1 cellular context compared by ENCODE assay signal in the genomic region with DNA sequence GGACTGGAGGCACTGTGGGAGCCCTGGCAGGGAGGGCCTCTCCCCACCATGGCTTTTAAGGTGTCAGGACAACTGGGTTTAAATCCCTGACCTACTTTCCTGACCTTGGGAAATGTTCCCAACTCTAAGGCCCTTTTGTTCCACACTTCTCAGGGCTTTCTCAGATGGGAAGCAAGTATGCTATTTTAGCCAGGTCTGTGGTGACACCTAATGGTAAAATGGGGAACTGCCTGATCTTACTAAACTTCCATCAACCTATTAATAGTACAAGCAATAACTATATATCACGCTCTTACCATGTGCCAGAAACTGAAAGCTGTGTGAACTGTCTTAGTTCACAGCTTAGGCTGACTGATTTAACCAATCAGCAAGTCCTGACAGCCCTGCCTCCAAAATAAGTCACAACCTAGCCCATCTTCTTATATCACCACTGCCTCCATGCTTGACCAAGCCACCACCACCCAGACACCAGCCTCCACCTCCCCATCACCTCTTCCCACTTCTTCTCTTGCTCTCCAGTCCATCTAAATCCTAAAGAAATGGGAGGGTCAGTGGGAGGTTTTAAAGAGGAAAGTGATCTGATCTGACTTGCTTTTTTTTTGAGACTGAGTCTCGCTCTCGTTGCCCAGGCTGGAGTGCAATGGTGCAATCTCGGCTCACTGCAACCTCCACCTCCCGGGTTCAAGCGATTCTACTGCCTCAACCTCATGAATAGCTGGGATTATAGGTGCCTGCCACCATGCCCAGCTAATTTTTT.
TF ChIP-seq lines count a peak whose summit lies in the region.

No MANE protein-coding gene starts in this region.

TF ChIP-seq in WTC11, 78 proteins besides CTCF, POLR2A, EP300 and RAD21 (continued from another document):
- TF ChIP-seq, protein P1, sequence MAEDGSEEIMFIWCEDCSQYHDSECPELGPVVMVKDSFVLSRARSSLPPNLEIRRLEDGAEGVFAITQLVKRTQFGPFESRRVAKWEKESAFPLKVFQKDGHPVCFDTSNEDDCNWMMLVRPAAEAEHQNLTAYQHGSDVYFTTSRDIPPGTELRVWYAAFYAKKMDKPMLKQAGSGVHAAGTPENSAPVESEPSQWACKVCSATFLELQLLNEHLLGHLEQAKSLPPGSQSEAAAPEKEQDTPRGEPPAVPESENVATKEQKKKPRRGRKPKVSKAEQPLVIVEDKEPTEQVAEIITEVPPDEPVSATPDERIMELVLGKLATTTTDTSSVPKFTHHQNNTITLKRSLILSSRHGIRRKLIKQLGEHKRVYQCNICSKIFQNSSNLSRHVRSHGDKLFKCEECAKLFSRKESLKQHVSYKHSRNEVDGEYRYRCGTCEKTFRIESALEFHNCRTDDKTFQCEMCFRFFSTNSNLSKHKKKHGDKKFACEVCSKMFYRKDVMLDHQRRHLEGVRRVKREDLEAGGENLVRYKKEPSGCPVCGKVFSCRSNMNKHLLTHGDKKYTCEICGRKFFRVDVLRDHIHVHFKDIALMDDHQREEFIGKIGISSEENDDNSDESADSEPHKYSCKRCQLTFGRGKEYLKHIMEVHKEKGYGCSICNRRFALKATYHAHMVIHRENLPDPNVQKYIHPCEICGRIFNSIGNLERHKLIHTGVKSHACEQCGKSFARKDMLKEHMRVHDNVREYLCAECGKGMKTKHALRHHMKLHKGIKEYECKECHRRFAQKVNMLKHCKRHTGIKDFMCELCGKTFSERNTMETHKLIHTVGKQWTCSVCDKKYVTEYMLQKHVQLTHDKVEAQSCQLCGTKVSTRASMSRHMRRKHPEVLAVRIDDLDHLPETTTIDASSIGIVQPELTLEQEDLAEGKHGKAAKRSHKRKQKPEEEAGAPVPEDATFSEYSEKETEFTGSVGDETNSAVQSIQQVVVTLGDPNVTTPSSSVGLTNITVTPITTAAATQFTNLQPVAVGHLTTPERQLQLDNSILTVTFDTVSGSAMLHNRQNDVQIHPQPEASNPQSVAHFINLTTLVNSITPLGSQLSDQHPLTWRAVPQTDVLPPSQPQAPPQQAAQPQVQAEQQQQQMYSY (CRISPR knock-in tag; IDR thresholded peaks at IDR 0.05), result no peak
- TF ChIP-seq, protein P2, sequence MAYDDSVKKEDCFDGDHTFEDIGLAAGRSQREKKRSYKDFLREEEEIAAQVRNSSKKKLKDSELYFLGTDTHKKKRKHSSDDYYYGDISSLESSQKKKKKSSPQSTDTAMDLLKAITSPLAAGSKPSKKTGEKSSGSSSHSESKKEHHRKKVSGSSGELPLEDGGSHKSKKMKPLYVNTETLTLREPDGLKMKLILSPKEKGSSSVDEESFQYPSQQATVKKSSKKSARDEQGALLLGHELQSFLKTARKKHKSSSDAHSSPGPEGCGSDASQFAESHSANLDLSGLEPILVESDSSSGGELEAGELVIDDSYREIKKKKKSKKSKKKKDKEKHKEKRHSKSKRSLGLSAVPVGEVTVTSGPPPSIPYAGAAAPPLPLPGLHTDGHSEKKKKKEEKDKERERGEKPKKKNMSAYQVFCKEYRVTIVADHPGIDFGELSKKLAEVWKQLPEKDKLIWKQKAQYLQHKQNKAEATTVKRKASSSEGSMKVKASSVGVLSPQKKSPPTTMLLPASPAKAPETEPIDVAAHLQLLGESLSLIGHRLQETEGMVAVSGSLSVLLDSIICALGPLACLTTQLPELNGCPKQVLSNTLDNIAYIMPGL (CRISPR knock-in tag; IDR thresholded peaks at IDR 0.05), result no peak
- TF ChIP-seq MXD4 (CRISPR knock-in tag; IDR thresholded peaks at IDR 0.05; ENCODE audit: borderline replicate concordance) (no peak), HMGA2 (CRISPR knock-in tag; IDR thresholded peaks at IDR 0.05) (no peak)
TF ChIP-seq in WTC11: peak in this region for 0.
